ENCODE assay signal across 1 cellular context in the genomic region with DNA sequence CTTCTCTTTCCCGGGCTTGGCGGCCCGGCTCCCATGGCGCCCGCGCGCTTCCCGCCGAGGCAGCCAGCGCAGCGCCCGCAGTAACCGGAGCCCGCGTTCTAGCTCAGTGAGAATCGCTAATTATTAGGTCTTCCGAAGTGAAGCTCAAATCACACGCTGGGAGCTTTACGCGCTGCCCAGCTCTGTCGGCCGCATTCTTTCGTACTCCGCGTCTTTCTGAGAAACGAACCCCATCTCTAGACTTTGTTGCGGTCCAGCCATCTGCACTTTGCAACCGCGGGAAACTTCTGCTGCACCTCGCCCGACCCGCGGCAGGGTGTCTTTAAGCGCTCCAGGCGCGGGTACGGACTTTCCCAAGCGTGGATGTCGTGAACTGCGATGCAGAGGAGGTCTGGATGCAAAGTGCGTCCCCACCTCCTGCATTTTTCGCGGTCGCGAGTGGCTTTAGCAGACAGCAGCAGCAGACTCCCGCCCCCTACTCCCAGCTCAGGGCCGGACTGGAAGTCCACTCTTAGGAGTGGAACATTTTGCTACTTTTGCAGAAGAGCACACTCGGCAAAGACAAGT.
TF ChIP-seq lines count a peak whose summit lies in the region.

No MANE protein-coding gene starts in this region.

TF ChIP-seq in H1, 55 proteins besides CTCF, POLR2A, EP300 and RAD21 (continued from another document):
- TF ChIP-seq, protein P1, sequence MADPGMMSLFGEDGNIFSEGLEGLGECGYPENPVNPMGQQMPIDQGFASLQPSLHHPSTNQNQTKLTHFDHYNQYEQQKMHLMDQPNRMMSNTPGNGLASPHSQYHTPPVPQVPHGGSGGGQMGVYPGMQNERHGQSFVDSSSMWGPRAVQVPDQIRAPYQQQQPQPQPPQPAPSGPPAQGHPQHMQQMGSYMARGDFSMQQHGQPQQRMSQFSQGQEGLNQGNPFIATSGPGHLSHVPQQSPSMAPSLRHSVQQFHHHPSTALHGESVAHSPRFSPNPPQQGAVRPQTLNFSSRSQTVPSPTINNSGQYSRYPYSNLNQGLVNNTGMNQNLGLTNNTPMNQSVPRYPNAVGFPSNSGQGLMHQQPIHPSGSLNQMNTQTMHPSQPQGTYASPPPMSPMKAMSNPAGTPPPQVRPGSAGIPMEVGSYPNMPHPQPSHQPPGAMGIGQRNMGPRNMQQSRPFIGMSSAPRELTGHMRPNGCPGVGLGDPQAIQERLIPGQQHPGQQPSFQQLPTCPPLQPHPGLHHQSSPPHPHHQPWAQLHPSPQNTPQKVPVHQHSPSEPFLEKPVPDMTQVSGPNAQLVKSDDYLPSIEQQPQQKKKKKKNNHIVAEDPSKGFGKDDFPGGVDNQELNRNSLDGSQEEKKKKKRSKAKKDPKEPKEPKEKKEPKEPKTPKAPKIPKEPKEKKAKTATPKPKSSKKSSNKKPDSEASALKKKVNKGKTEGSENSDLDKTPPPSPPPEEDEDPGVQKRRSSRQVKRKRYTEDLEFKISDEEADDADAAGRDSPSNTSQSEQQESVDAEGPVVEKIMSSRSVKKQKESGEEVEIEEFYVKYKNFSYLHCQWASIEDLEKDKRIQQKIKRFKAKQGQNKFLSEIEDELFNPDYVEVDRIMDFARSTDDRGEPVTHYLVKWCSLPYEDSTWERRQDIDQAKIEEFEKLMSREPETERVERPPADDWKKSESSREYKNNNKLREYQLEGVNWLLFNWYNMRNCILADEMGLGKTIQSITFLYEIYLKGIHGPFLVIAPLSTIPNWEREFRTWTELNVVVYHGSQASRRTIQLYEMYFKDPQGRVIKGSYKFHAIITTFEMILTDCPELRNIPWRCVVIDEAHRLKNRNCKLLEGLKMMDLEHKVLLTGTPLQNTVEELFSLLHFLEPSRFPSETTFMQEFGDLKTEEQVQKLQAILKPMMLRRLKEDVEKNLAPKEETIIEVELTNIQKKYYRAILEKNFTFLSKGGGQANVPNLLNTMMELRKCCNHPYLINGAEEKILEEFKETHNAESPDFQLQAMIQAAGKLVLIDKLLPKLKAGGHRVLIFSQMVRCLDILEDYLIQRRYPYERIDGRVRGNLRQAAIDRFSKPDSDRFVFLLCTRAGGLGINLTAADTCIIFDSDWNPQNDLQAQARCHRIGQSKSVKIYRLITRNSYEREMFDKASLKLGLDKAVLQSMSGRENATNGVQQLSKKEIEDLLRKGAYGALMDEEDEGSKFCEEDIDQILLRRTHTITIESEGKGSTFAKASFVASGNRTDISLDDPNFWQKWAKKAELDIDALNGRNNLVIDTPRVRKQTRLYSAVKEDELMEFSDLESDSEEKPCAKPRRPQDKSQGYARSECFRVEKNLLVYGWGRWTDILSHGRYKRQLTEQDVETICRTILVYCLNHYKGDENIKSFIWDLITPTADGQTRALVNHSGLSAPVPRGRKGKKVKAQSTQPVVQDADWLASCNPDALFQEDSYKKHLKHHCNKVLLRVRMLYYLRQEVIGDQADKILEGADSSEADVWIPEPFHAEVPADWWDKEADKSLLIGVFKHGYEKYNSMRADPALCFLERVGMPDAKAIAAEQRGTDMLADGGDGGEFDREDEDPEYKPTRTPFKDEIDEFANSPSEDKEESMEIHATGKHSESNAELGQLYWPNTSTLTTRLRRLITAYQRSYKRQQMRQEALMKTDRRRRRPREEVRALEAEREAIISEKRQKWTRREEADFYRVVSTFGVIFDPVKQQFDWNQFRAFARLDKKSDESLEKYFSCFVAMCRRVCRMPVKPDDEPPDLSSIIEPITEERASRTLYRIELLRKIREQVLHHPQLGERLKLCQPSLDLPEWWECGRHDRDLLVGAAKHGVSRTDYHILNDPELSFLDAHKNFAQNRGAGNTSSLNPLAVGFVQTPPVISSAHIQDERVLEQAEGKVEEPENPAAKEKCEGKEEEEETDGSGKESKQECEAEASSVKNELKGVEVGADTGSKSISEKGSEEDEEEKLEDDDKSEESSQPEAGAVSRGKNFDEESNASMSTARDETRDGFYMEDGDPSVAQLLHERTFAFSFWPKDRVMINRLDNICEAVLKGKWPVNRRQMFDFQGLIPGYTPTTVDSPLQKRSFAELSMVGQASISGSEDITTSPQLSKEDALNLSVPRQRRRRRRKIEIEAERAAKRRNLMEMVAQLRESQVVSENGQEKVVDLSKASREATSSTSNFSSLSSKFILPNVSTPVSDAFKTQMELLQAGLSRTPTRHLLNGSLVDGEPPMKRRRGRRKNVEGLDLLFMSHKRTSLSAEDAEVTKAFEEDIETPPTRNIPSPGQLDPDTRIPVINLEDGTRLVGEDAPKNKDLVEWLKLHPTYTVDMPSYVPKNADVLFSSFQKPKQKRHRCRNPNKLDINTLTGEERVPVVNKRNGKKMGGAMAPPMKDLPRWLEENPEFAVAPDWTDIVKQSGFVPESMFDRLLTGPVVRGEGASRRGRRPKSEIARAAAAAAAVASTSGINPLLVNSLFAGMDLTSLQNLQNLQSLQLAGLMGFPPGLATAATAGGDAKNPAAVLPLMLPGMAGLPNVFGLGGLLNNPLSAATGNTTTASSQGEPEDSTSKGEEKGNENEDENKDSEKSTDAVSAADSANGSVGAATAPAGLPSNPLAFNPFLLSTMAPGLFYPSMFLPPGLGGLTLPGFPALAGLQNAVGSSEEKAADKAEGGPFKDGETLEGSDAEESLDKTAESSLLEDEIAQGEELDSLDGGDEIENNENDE (IDR thresholded peaks at IDR 0.05; ENCODE audit: insufficient replicate concordance, low read length) = no peak
- TF ChIP-seq CTBP2 (IDR thresholded peaks at IDR 0.05; ENCODE audit: borderline replicate concordance, insufficient read depth, insufficient read length, low read length) = peak; percentile 24
- TF ChIP-seq ASH2L (IDR thresholded peaks at IDR 0.05; ENCODE audit: low read length) = no peak
- no peak for TF ChIP-seq NRF1 (IDR thresholded peaks at IDR 0.05; ENCODE audit: low read depth, low read length)
- no peak for TF ChIP-seq JUN (IDR thresholded peaks at IDR 0.05; ENCODE audit: low read depth, low read length)
- no peak for TF ChIP-seq POLR2AphosphoS5 (IDR thresholded peaks at IDR 0.05; ENCODE audit: low read depth, low read length)
- no peak for TF ChIP-seq NANOG (IDR thresholded peaks at IDR 0.05; ENCODE audit: insufficient read depth, low read depth, low read length, poor library complexity, severe bottlenecking)
- no peak for TF ChIP-seq KDM5A (IDR thresholded peaks at IDR 0.05; ENCODE audit: low read length)
- TF ChIP-seq FOSL1 (IDR thresholded peaks at IDR 0.05; ENCODE audit: insufficient read depth, low read depth, low read length) = no peak
- no peak for TF ChIP-seq TAF1 (IDR thresholded peaks at IDR 0.05; ENCODE audit: low read depth, low read length)
- TF ChIP-seq JUND (IDR thresholded peaks at IDR 0.05; ENCODE audit: low read length) = no peak
- TF ChIP-seq SUZ12 (IDR thresholded peaks at IDR 0.05; ENCODE audit: low read length) = peak; percentile 92
- no peak for TF ChIP-seq BCL11A (IDR thresholded peaks at IDR 0.05; ENCODE audit: low read depth in 2 of 2, low read length in 2 of 2)
- TF ChIP-seq CHD1 (IDR thresholded peaks at IDR 0.05; ENCODE audit: low read depth, low read length) = no peak
- TF ChIP-seq CBX8 (IDR thresholded peaks at IDR 0.05; ENCODE audit: borderline replicate concordance, low read depth, low read length) = peak; percentile 94; the same call in 1 of the 2 replicates
- no peak for TF ChIP-seq POU5F1 (IDR thresholded peaks at IDR 0.05; ENCODE audit: low read depth, low read length)
- no peak for TF ChIP-seq TBP (IDR thresholded peaks at IDR 0.05; ENCODE audit: low read depth, low read length)
- no peak for TF ChIP-seq SP2 (IDR thresholded peaks at IDR 0.05; ENCODE audit: low read length)
- TF ChIP-seq SP4 (IDR thresholded peaks at IDR 0.05; ENCODE audit: low read length) = no peak
- 0 out of 4 replicates have a peak, but pooled peaks of 1 of the 2 experiments have one; percentile 58 for TF ChIP-seq HDAC2 (IDR thresholded peaks at IDR 0.05; ENCODE audit: borderline replicate concordance in 1 of 2, low read depth in 2 of 2, low read length in 2 of 2)
- 0 out of 2 replicates have a peak, but pooled peaks have one; percentile 4 for TF ChIP-seq TCF12 (IDR thresholded peaks at IDR 0.05; ENCODE audit: low read depth, low read length)
- TF ChIP-seq, protein P2, sequence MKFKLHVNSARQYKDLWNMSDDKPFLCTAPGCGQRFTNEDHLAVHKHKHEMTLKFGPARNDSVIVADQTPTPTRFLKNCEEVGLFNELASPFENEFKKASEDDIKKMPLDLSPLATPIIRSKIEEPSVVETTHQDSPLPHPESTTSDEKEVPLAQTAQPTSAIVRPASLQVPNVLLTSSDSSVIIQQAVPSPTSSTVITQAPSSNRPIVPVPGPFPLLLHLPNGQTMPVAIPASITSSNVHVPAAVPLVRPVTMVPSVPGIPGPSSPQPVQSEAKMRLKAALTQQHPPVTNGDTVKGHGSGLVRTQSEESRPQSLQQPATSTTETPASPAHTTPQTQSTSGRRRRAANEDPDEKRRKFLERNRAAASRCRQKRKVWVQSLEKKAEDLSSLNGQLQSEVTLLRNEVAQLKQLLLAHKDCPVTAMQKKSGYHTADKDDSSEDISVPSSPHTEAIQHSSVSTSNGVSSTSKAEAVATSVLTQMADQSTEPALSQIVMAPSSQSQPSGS (IDR thresholded peaks at IDR 0.05; ENCODE audit: low read length) = no peak
- no peak for TF ChIP-seq GABPA (IDR thresholded peaks at IDR 0.05; ENCODE audit: borderline replicate concordance, insufficient read depth, low read length)
- peak; percentile 58; the same call in 1 of the 2 replicates for TF ChIP-seq BACH1 (IDR thresholded peaks at IDR 0.05; ENCODE audit: low read length)
TF ChIP-seq in H1: peak in this region for 8.
